15 cellular contexts compared by ENCODE assay signal in genomic region chr16:9821331-9821730, GRCh38.
DNase-seq lines count a peak whose midpoint lies in the region.
"Had no signal": no experiment of that assay in that cellular context is flagged by ENCODE, and none has a peak within 500 bp of the region (broad histone marks: within the 10 kb centered on the region; RNA-seq: fewer than 3 reads in every experiment).

No MANE protein-coding gene starts in this region.

- no peaks in the 10 kb centered on the region for H3K27me3 Mint-ChIP-seq in CD4-positive, alpha-beta memory T cell

- intact Hi-C loops in CD4-positive, alpha-beta memory T cell (cut with micrococcal nuclease), result no loop called here

- no peak overlapping the region for H3K4me3 Mint-ChIP-seq in CD4-positive, alpha-beta memory T cell

- no peak overlapping the region for H3K9ac ChIP-seq in HUES6 (ENCODE audit: low read length)
- H3K9ac ChIP-seq: KMS-11 had no signal

- CTCF ChIA-PET in CD4-positive, alpha-beta memory T cell (lab: Charles Lee; ENCODE audit: partially characterized antibody), result no interaction called here

- H3K27ac ChIP-seq in HUES6 (ENCODE audit: low read depth, low read length), result 0 out of 2 replicates have a peak overlapping the region, but pooled peaks have one; percentile 35
- peak overlapping the region; percentile 58 for H3K27ac ChIP-seq in cingulate gyrus (ENCODE audit: low read depth, low read length)
- peak overlapping the region; percentile 5 for H3K27ac ChIP-seq in mesodermal cell (ENCODE audit: low read depth, low read length, severe bottlenecking)
- H3K27ac ChIP-seq in CD4-positive, alpha-beta memory T cell (ENCODE audit: low read depth, low read length), result no peak overlapping the region
- H3K27ac ChIP-seq: C4-2B, KMS-11 had no signal

- peaks cover 0 to 6% (median under 1%) of the 10 kb centered on the region in 8 donors for H3K9me3 Mint-ChIP-seq in CD4-positive, alpha-beta memory T cell

- H3K4me1 Mint-ChIP-seq in CD4-positive, alpha-beta memory T cell, result no peaks in the 10 kb centered on the region

- no peak overlapping the region for H3K4me3 ChIP-seq in HUES6 (ENCODE audit: low read depth, low read length)
- no peak overlapping the region for H3K4me3 ChIP-seq in mesodermal cell (ENCODE audit: extremely low read depth, insufficient read depth, low read length, poor library complexity, severe bottlenecking)
- no peak overlapping the region for H3K4me3 ChIP-seq in CD4-positive, alpha-beta memory T cell (ENCODE audit: low read length in 2 of 2)

- POLR2A ChIA-PET in CD4-positive, alpha-beta memory T cell (lab: Charles Lee; ENCODE audit: partially characterized antibody), result no interaction called here

- whole genome bisulfite sequencing in mesodermal cell (ENCODE audit: insufficient coverage in 2 of 2), 2 experiments, result 43 to 68% methylated on average over 1 to 3 of the region's 3 CpGs

- H3K27ac Mint-ChIP-seq in CD4-positive, alpha-beta memory T cell, result no peak overlapping the region

- no peaks in the 10 kb centered on the region for H3K36me3 Mint-ChIP-seq in CD4-positive, alpha-beta memory T cell

- H3K4me1 ChIP-seq in HUES6 (ENCODE audit: control insufficient read depth, insufficient read depth, low read length), result peaks cover 42% of the 10 kb centered on the region
- H3K4me1 ChIP-seq in mesodermal cell (ENCODE audit: control insufficient read depth, insufficient read depth, low read length, poor library complexity, severe bottlenecking), result peaks cover 11% of the 10 kb centered on the region
- no peaks in the 10 kb centered on the region for H3K4me1 ChIP-seq in CD4-positive, alpha-beta memory T cell (ENCODE audit: insufficient read depth, low read length)

- DNase-seq in superior temporal gyrus (ENCODE audit: extremely low spot score) (peak; percentile 64), dedifferentiated amniotic fluid mesenchymal stem cell (ENCODE audit: extremely low spot score) (no peak), NCI-H226 (no peak)
- DNase-seq in CD4-positive, alpha-beta memory T cell, result no peak
- DNase-seq: DMS 273 treated with DMSO at 0.1 percent for 48 hours, GF-D8, GOT3, NCI-H1048, NCI-H2081 treated with DMSO at 0.1 percent for 48 hours, NCI-H510A treated with DMSO at 0.1 percent for 48 hours had no signal

- H3K9me3 ChIP-seq in HUES6 (ENCODE audit: control insufficient read depth, insufficient read depth, low read depth, low read length) (no peaks in the 10 kb centered on the region), mesodermal cell (ENCODE audit: control insufficient read depth, low read length) (no peaks in the 10 kb centered on the region)
- no peaks in the 10 kb centered on the region for H3K9me3 ChIP-seq in CD4-positive, alpha-beta memory T cell (ENCODE audit: control insufficient read depth in 1 of 2, low read length in 2 of 2)

- no peaks in the 10 kb centered on the region for H3K27me3 ChIP-seq in HUES6 (ENCODE audit: control insufficient read depth, insufficient read depth, low read length)
- no peaks in the 10 kb centered on the region for H3K27me3 ChIP-seq in CD4-positive, alpha-beta memory T cell (ENCODE audit: insufficient read depth, low read length)

- H3K36me3 ChIP-seq in HUES6 (ENCODE audit: control insufficient read depth, insufficient read depth, low read length) (no peaks in the 10 kb centered on the region), mesodermal cell (ENCODE audit: control insufficient read depth, insufficient read depth, low read length) (no peaks in the 10 kb centered on the region)
- H3K36me3 ChIP-seq in CD4-positive, alpha-beta memory T cell (ENCODE audit: insufficient read depth, low read length), result no peaks in the 10 kb centered on the region
